ENCODE assay signal across 22 cellular contexts in the genomic region with DNA sequence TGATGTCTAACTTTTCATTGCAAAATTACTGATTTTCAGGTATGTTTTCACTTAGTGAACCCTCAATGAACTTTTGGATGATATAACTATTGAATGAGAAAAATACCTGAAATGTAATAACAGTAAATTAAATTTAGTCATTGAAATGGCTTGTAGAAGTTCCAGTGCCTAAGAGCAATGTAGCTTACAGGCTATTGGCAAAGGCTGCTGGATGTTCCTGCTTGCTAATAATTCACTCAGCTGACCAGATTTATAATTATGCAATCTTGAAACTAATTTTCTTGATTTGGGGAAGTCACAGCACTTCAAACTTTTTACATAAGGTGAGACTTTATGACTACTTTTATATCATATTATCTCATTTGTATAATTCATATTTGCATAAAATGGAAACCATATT.
A peak's percentile ranks its signal among the peaks of the same experiment; 100 is the strongest.
DNase-seq lines count a peak whose midpoint lies in the region; ATAC-seq and TF ChIP-seq lines count a peak whose summit lies in the region.
"Had no signal": no experiment of that assay in that cellular context is flagged by ENCODE, and none has a peak within 500 bp of the region (broad histone marks: within the 10 kb centered on the region; RNA-seq: fewer than 3 reads in every experiment).

No MANE protein-coding gene starts in this region.

- intact Hi-C loops in heart left ventricle (cut with DNase I) (loop anchor here in 1 of 10 donors (10.0 kb wide), 1 partner anchor 67 kb away; no protein-coding TSS in a partner anchor), left cardiac atrium (cut with DNase I) (no loop called here), esophagus muscularis mucosa (cut with DNase I) (no loop called here), uterus (cut with DNase I; ENCODE audit: low total_unique reads) (no loop called here)

- TF ChIP-seq EP300 in esophagus muscularis mucosa (IDR thresholded peaks at IDR 0.05) = no peak

- TF ChIP-seq CTCF in heart left ventricle (IDR thresholded peaks at IDR 0.05) (no peak), esophagus muscularis mucosa (IDR thresholded peaks at IDR 0.05) (no peak), uterus (IDR thresholded peaks at IDR 0.05) (no peak)

- H3K9me3 ChIP-seq in heart left ventricle (no peaks in the 10 kb centered on the region), esophagus muscularis mucosa (no peaks in the 10 kb centered on the region), muscle layer of duodenum (ENCODE audit: control insufficient read depth in 1 of 2, low read length in 2 of 2) (no peaks in the 10 kb centered on the region), uterus (no peaks in the 10 kb centered on the region)
- H3K9me3 ChIP-seq: HAP-1 had no signal

- TF ChIP-seq POLR2A in heart left ventricle (IDR thresholded peaks at IDR 0.05) = no peak
- no peak for TF ChIP-seq POLR2A in esophagus muscularis mucosa (IDR thresholded peaks at IDR 0.05; ENCODE audit: low read depth)
- TF ChIP-seq POLR2A in uterus (IDR thresholded peaks at IDR 0.05) = no peak

- ATAC-seq in heart left ventricle (no peak), left cardiac atrium (no peak)
- ATAC-seq: GM23338, K562 had no signal

- peaks cover under 1 to 74% (median 25%) of the 10 kb centered on the region in 12 donors for H3K4me1 ChIP-seq in heart left ventricle
- H3K4me1 ChIP-seq in esophagus muscularis mucosa = peaks cover 55 to 99% (median 76%) of the 10 kb centered on the region in 4 donors
- peaks cover 0 to 13% of the 10 kb centered on the region in 2 donors for H3K4me1 ChIP-seq in muscle layer of duodenum (ENCODE audit: control insufficient read depth in 1 of 2, insufficient read depth in 2 of 2, low read length in 2 of 2)
- peaks cover 0 to 5% of the 10 kb centered on the region in 2 donors for H3K4me1 ChIP-seq in uterus
- H3K4me1 ChIP-seq: HAP-1 had no signal

- H3K27ac ChIP-seq in heart left ventricle (peak overlapping the region in 9 of 12 donors; percentile 10 to 91 (median 41)), esophagus muscularis mucosa (replicated peaks in 1 of 4) (peak overlapping the region; percentile 85 to 97 (median 94)), muscle layer of duodenum (ENCODE audit: low read length) (peak overlapping the region; percentile 64), uterus (peak overlapping the region; percentile 72 to 78), caudate nucleus (ENCODE audit: low read depth, low read length) (no peak overlapping the region)
- H3K27ac ChIP-seq: C4-2B had no signal

- DNase-seq in heart left ventricle = no peak
- DNase-seq in left cardiac atrium = no peak
- DNase-seq in esophagus muscularis mucosa (ENCODE audit: extremely low spot score) = no peak
- DNase-seq in uterus = no peak
- DNase-seq in caudate nucleus (lab: John Stamatoyannopoulos, UW) = no peak
- no peak for DNase-seq in effector CD8-positive, alpha-beta T cell (lab: John Stamatoyannopoulos, UW)
- DNase-seq: Calu3; CD8-positive, alpha-beta memory T cell; DMS153; MM.1S; NCI-H1092 treated with DMSO at 0.1 percent for 48 hours; NCI-H146; NCI-H2029 treated with DMSO at 0.1 percent for 48 hours; NCI-H345; NCI-H524; NCI-H774; NK-92 treated with Interleukin-12 subunit alpha and Interleukin-12 subunit beta, amount 100 ng/mL, for 24 hours had no signal

- H3K4me3 ChIP-seq in heart left ventricle (no peak overlapping the region), esophagus muscularis mucosa (no peak overlapping the region), muscle layer of duodenum (ENCODE audit: low read depth in 1 of 2, low read length in 2 of 2) (no peak overlapping the region), uterus (no peak overlapping the region)
- H3K4me3 ChIP-seq: GM23338, HAP-1, K562 had no signal

- no peaks in the 10 kb centered on the region for H3K27me3 ChIP-seq in heart left ventricle
- H3K27me3 ChIP-seq in esophagus muscularis mucosa = no peaks in the 10 kb centered on the region
- H3K27me3 ChIP-seq in muscle layer of duodenum (ENCODE audit: low read depth, low read length) = no peaks in the 10 kb centered on the region
- no peaks in the 10 kb centered on the region for H3K27me3 ChIP-seq in uterus

- H3K36me3 ChIP-seq in heart left ventricle = peaks cover 0 to 41% (median 7%) of the 10 kb centered on the region in 9 donors
- H3K36me3 ChIP-seq in esophagus muscularis mucosa = peaks cover 5 to 49% (median 29%) of the 10 kb centered on the region in 4 donors
- no peaks in the 10 kb centered on the region for H3K36me3 ChIP-seq in muscle layer of duodenum (ENCODE audit: control insufficient read depth in 1 of 2, insufficient read depth in 2 of 2, low read length in 2 of 2)
- H3K36me3 ChIP-seq in uterus = no peaks in the 10 kb centered on the region
- H3K36me3 ChIP-seq: HAP-1 had no signal
